31 cellular contexts compared by ENCODE assay signal in the genomic region with DNA sequence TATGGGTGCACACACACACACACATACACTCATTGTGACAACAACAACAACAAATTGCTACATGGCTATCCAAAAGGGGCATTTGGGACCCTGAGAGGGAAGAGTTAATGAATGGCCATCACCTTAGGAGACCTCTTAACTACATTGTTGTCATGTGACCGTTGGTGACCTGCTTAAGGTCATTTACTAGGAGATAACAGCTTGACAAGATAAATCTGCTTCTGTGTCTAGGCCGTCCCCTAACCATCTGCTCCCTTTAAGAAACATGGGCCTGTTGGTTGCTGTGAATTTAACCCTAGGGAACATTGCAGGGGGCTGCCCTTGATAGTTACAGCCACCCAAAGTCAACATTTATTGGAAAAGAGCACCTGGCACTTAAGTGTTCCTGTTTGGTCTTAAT. TPM values are rescaled to one million over a fixed set of nuclear protein-coding genes. Genes with fewer than 3 reads are reported as not detected.
DNase-seq lines count a peak whose midpoint lies in the region; ATAC-seq, FAIRE-seq and TF ChIP-seq lines count a peak whose summit lies in the region.
"Had no signal": no experiment of that assay in that cellular context is flagged by ENCODE, and none has a peak within 500 bp of the region (broad histone marks: within the 10 kb centered on the region; RNA-seq: fewer than 3 reads in every experiment).

No MANE protein-coding gene starts in this region.

- no peaks in the 10 kb centered on the region for H3K27me3 ChIP-seq in K562 (ENCODE audit: control insufficient read depth in 2 of 2, insufficient read depth in 2 of 2, low read length in 2 of 2)
- no peaks in the 10 kb centered on the region for H3K27me3 ChIP-seq in dorsolateral prefrontal cortex
- H3K27me3 ChIP-seq: gastrocnemius medialis, suprapubic skin, upper lobe of right lung had no signal

- no peak overlapping the region for H3K27ac ChIP-seq in K562 (ENCODE audit: extremely low read depth, low read depth, low read length)
- H3K27ac ChIP-seq in dorsolateral prefrontal cortex: no peak overlapping the region
- H3K27ac ChIP-seq: gastrocnemius medialis, GM23248, KMS-11, left ventricle myocardium inferior, psoas muscle, suprapubic skin, upper lobe of right lung had no signal

- no peaks in the 10 kb centered on the region for H3K79me2 ChIP-seq in K562 (ENCODE audit: control insufficient read depth, insufficient read depth, low read length)

- POLR2A ChIA-PET in K562 (lab: Yijun Ruan, JAX): no interaction called here

- peaks cover 22% of the 10 kb centered on the region for H3K36me3 ChIP-seq in K562 (ENCODE audit: control insufficient read depth, insufficient read depth, low read length)
- H3K36me3 ChIP-seq: gastrocnemius medialis had no signal

- WGBS in K562 (ENCODE audit: insufficient coverage, low coverage, missing lambda C conversion rate): 9% methylated on average over 2 of the region's 2 CpGs

- intact Hi-C loops in K562 (cut with micrococcal nuclease): no loop called here
- intact Hi-C loops in dorsolateral prefrontal cortex (cut with DNase I): no loop called here

- H3K4me2 ChIP-seq in K562 (ENCODE audit: insufficient read depth, low read length): no peak overlapping the region
- H3K4me2 ChIP-seq: KMS-11 had no signal

- no peaks in the 10 kb centered on the region for H4K20me1 ChIP-seq in K562 (replicated peaks; ENCODE audit: control insufficient read depth, insufficient read depth, low read length)

- H3K4me1 Mint-ChIP-seq in activated T-cell treated with anti-CD3 and anti-CD28 coated beads, Interleukin-2, amount 50 U/mL, for 4 hours (ENCODE audit: low read depth): no peaks in the 10 kb centered on the region
- H3K4me1 Mint-ChIP-seq: activated CD4-positive, alpha-beta T cell treated with anti-CD3 and anti-CD28 coated beads, Interleukin-2, amount 10 ng/mL, durations not matched to agents 7 days and 5 days; activated naive CD8-positive, alpha-beta T cell treated with anti-CD3 and anti-CD28 coated beads, Interleukin-2, amount 50 U/mL, for 24 hours; CD14-positive monocyte; central memory CD8-positive, alpha-beta T cell; mesothelial cell of epicardium had no signal

- no peak for ATAC-seq in K562
- ATAC-seq in activated T-cell treated with anti-CD3 and anti-CD28 coated beads, Interleukin-2, amount 50 U/mL, for 4 hours: no peak
- ATAC-seq: activated naive CD8-positive, alpha-beta T cell treated with anti-CD3 and anti-CD28 coated beads, Interleukin-2, amount 50 U/mL, for 24 hours; gastrocnemius medialis; naive thymus-derived CD4-positive, alpha-beta T cell; psoas muscle; upper lobe of right lung had no signal

- H3K4me3 ChIP-seq in K562 (no peak overlapping the region), dorsolateral prefrontal cortex (no peak overlapping the region)
- H3K4me3 ChIP-seq: gastrocnemius medialis, GM23248, left ventricle myocardium inferior, psoas muscle, suprapubic skin, upper lobe of right lung had no signal

- TF ChIP-seq EP300 in K562 (IDR thresholded peaks at IDR 0.05; ENCODE audit: low read length): peak; percentile 46; the same call in 1 of the 2 replicates

- no peak for TF ChIP-seq RAD21 in K562 (CRISPR knock-in tag; conservative IDR thresholded peaks at IDR 0.05 in 1 of 2, IDR thresholded peaks at IDR 0.05 in 1 of 2)

- no peak for DNase-seq in D721Med (ENCODE audit: insufficient read length, low spot score)
- peak; percentile 8 for DNase-seq in ELF-1 (ENCODE audit: low read depth, low spot score)
- peak; percentile 56 for DNase-seq in NCI-H345 treated with DMSO at 0.1 percent for 48 hours (lab: John Stamatoyannopoulos, UW; ENCODE audit: unreplicated experiment)
- DNase-seq in K562 (ENCODE audit: extremely low read depth in 1 of 4, low spot score in 3 of 4): peak in 1 of 4 experiments; percentile 9
- DNase-seq in dorsolateral prefrontal cortex: no peak
- no peak for DNase-seq in ACHN
- no peak for DNase-seq in activated T-cell treated with anti-CD3 and anti-CD28 coated beads, Interleukin-2, amount 50 U/mL, for 4 hours
- DNase-seq: activated CD4-positive, alpha-beta T cell treated with anti-CD3 and anti-CD28 coated beads, Interleukin-2, amount 10 ng/mL, durations not matched to agents 7 days and 5 days; activated naive CD8-positive, alpha-beta T cell treated with anti-CD3 and anti-CD28 coated beads, Interleukin-2, amount 50 U/mL, for 24 hours; activated T-cell treated with anti-CD3 and anti-CD28 coated beads, Interleukin-2, amount 50 U/mL, for 48 hours; gastrocnemius medialis; GM23248; left ventricle myocardium inferior; MV-4-11; naive thymus-derived CD4-positive, alpha-beta T cell; occipital lobe; psoas muscle; SHP77; stimulated activated naive CD4-positive, alpha-beta T cell; SW 1271; T1000; upper lobe of right lung had no signal

- no peak overlapping the region for H3K4me3 Mint-ChIP-seq in activated T-cell treated with anti-CD3 and anti-CD28 coated beads, Interleukin-2, amount 50 U/mL, for 4 hours
- H3K4me3 Mint-ChIP-seq: activated CD4-positive, alpha-beta T cell treated with anti-CD3 and anti-CD28 coated beads, Interleukin-2, amount 10 ng/mL, durations not matched to agents 7 days and 5 days; activated naive CD8-positive, alpha-beta T cell treated with anti-CD3 and anti-CD28 coated beads, Interleukin-2, amount 50 U/mL, for 24 hours; CD14-positive monocyte; central memory CD8-positive, alpha-beta T cell; dendritic cell treated with granulocyte-macrophage colony-stimulating factor and Interleukin-4, amounts not matched to agents 40 ng/mL and 50 ng/mL, for 4 days; mesothelial cell of epicardium; naive thymus-derived CD4-positive, alpha-beta T cell had no signal

- no TSS peak for BruUV-seq in K562 (replicated peaks; lab: Mats Ljungman, UMichigan)

- H3K9me1 ChIP-seq in K562 (ENCODE audit: control insufficient read depth, insufficient read depth, low read length): no peaks in the 10 kb centered on the region

- H3K9me3 Mint-ChIP-seq in activated T-cell treated with anti-CD3 and anti-CD28 coated beads, Interleukin-2, amount 50 U/mL, for 4 hours: no peaks in the 10 kb centered on the region
- H3K9me3 Mint-ChIP-seq: activated CD4-positive, alpha-beta T cell treated with anti-CD3 and anti-CD28 coated beads, Interleukin-2, amount 10 ng/mL, durations not matched to agents 7 days and 5 days; activated naive CD8-positive, alpha-beta T cell treated with anti-CD3 and anti-CD28 coated beads, Interleukin-2, amount 50 U/mL, for 24 hours; central memory CD8-positive, alpha-beta T cell; dendritic cell treated with granulocyte-macrophage colony-stimulating factor and Interleukin-4, amounts not matched to agents 40 ng/mL and 50 ng/mL, for 4 days; naive thymus-derived CD4-positive, alpha-beta T cell had no signal

- FAIRE-seq in D721Med (lab: Jason Lieb, UNC) (peak; percentile 96), K562 (lab: Jason Lieb, UNC) (peak; percentile 19)
- FAIRE-seq: HTR-8/SVneo, islet of Langerhans had no signal

- H3K36me3 Mint-ChIP-seq in activated T-cell treated with anti-CD3 and anti-CD28 coated beads, Interleukin-2, amount 50 U/mL, for 4 hours (ENCODE audit: insufficient read depth): peaks cover 32% of the 10 kb centered on the region

- TF ChIP-seq CTCF in D721Med (IDR thresholded peaks at IDR 0.05; ENCODE audit: insufficient read depth, missing control alignments) (no peak), K562 (IDR thresholded peaks at IDR 0.05 in 2 of 3, conservative IDR thresholded peaks at IDR 0.05 in 1 of 3; ENCODE audit: insufficient read depth in 2 of 3, low read depth in 1 of 3, low read length in 3 of 3) (no peak), dorsolateral prefrontal cortex (IDR thresholded peaks at IDR 0.05 in 54 of 56, conservative IDR thresholded peaks at IDR 0.05 in 2 of 56; ENCODE audit: low read depth in 1 of 56, partially characterized antibody in 56 of 56) (no peak)

- TF ChIP-seq POLR2A in K562 (conservative IDR thresholded peaks at IDR 0.05): no peak

- CTCF ChIA-PET in K562 (lab: Yijun Ruan, JAX; ENCODE audit: low intra/inter-chr PET ratio): no interaction called here

- no peak overlapping the region for H2AFZ ChIP-seq in K562 (ENCODE audit: low read depth, low read length)
- H2AFZ ChIP-seq: GM23248 had no signal

- in situ Hi-C loops in K562 (cut with MboI): no loop called here
- in situ Hi-C loops in ACHN (cut with HindIII; ENCODE audit: low pct_ligation_motif_present, low pct_unique_long_range_greater_than_20kb, low sequenced_read_pairs): no loop called here

- peaks cover 0 to 5% of the 10 kb centered on the region in 2 experiments; a peak in 2 of 5 replicates for H3K4me1 ChIP-seq in K562 (replicated peaks in 1 of 2; ENCODE audit: control insufficient read depth in 2 of 2, insufficient read depth in 2 of 2, low read length in 2 of 2)
- H3K4me1 ChIP-seq: gastrocnemius medialis, psoas muscle, suprapubic skin, upper lobe of right lung had no signal

- no peaks in the 10 kb centered on the region for H3K9me3 ChIP-seq in K562 (replicated peaks; ENCODE audit: control insufficient read depth, insufficient read depth, low read depth, low read length)
- H3K9me3 ChIP-seq: gastrocnemius medialis, left ventricle myocardium inferior, psoas muscle, suprapubic skin, upper lobe of right lung had no signal

- H3K9ac ChIP-seq in K562 (ENCODE audit: insufficient read depth in 1 of 2, low read depth in 2 of 2, low read length in 2 of 2): no peak overlapping the region
- H3K9ac ChIP-seq: GM23248, KMS-11 had no signal

- no peaks in the 10 kb centered on the region for H3K27me3 Mint-ChIP-seq in activated T-cell treated with anti-CD3 and anti-CD28 coated beads, Interleukin-2, amount 50 U/mL, for 4 hours (ENCODE audit: low read depth)
- H3K27me3 Mint-ChIP-seq: activated CD4-positive, alpha-beta T cell treated with anti-CD3 and anti-CD28 coated beads, Interleukin-2, amount 10 ng/mL, durations not matched to agents 7 days and 5 days; activated naive CD8-positive, alpha-beta T cell treated with anti-CD3 and anti-CD28 coated beads, Interleukin-2, amount 50 U/mL, for 24 hours; central memory CD8-positive, alpha-beta T cell; dendritic cell treated with granulocyte-macrophage colony-stimulating factor and Interleukin-4, amounts not matched to agents 40 ng/mL and 50 ng/mL, for 4 days; naive thymus-derived CD4-positive, alpha-beta T cell had no signal

RNA-seq across cellular contexts. Expression of gene C1QL3, which starts 29.7 kb away (rescaled TPM):
- not detected in 2 replicates for total RNA-seq in K562 (2011; cell fraction: chromatin; rRNA removed; ENCODE audit: low replicate concordance)
- total RNA-seq in K562 (2011; cell fraction: nucleolus; rRNA removed): not detected in 2 replicates
- not detected in 2 replicates for total RNA-seq in K562 (2011; cell fraction: nucleoplasm; rRNA removed)
- not detected in 2 replicates for total RNA-seq in K562 (2014; rRNA removed)
- total RNA-seq in K562 (2014; rRNA removed; fragmentation: Illumina TruSeq; extraction: Trizol): not detected in 2 replicates
- not detected in 2 replicates for total RNA-seq in K562 (2015; rRNA removed; fragmentation: Illumina TruSeq; extraction: Trizol)
- total RNA-seq in K562 (2021): not detected in 2 replicates
- not detected in 2 replicates for polyA plus RNA-seq in K562 (2011; rRNA removed)
- not detected in 2 replicates for polyA plus RNA-seq in K562 (2011; cell fraction: cytosol; rRNA removed)
- polyA plus RNA-seq in K562 (2011; cell fraction: nucleus; rRNA removed): not detected in 2 replicates
- 0.42 and 0.48 TPM in 2 replicates for polyA plus RNA-seq in K562 (2012)
- not detected in 2 replicates for polyA plus RNA-seq in K562 (2014; fragmentation: Illumina TruSeq; extraction: Trizol)
- under 1 TPM; 0.28 to 0.37 TPM for polyA plus RNA-seq in K562 (2014; fragmentation: Nextera tagmentation; extraction: Ambion mirVana)
- not detected in 2 replicates for polyA plus RNA-seq in K562 (2014; rRNA removed)
- polyA minus RNA-seq in K562 (2011; rRNA and poly(A)+ RNA removed): not detected in 2 replicates
- not detected in 2 replicates for polyA minus RNA-seq in K562 (2011; cell fraction: cytosol; rRNA and poly(A)+ RNA removed)
- polyA minus RNA-seq in K562 (2011; cell fraction: nucleus; rRNA and poly(A)+ RNA removed): not detected in 2 replicates
- 100 to 1,000 TPM in 2 of 120 experiments, 10 to 100 TPM in 118; 16.0 to 110 (median 58.0) TPM for total RNA-seq in dorsolateral prefrontal cortex
- total RNA-seq in activated T-cell treated with anti-CD3 and anti-CD28 coated beads, Interleukin-2, amount 50 U/mL, for 4 hours: not detected
- total RNA-seq: G401; gastrocnemius medialis; GM23248; left ventricle myocardium inferior; mesothelial cell of epicardium; naive thymus-derived CD4-positive, alpha-beta T cell; upper lobe of right lung had no signal

RNA-seq across cellular contexts. Expression of gene PTER, which starts 55.1 kb away (rescaled TPM):
- total RNA-seq in K562 (2011; cell fraction: chromatin; rRNA removed; ENCODE audit: low replicate concordance): 14.6 and 21.7 TPM in 2 replicates
- 8.0 and 12.0 TPM in 2 replicates for total RNA-seq in K562 (2011; cell fraction: nucleolus; rRNA removed)
- total RNA-seq in K562 (2011; cell fraction: nucleoplasm; rRNA removed): 11.3 and 12.1 TPM in 2 replicates
- 17.9 and 20.2 TPM in 2 replicates for total RNA-seq in K562 (2014; rRNA removed)
- 31.2 and 37.3 TPM in 2 replicates for total RNA-seq in K562 (2014; rRNA removed; fragmentation: Illumina TruSeq; extraction: Trizol)
- total RNA-seq in K562 (2015; rRNA removed; fragmentation: Illumina TruSeq; extraction: Trizol): 29.4 and 31.9 TPM in 2 replicates
- 19.5 and 20.1 TPM in 2 replicates for total RNA-seq in K562 (2021)
- 23.4 and 27.5 TPM in 2 replicates for polyA plus RNA-seq in K562 (2011; rRNA removed)
- polyA plus RNA-seq in K562 (2011; cell fraction: cytosol; rRNA removed): 8.3 and 12.3 TPM in 2 replicates
- polyA plus RNA-seq in K562 (2011; cell fraction: nucleus; rRNA removed): 8.9 and 12.7 TPM in 2 replicates
- polyA plus RNA-seq in K562 (2012): 16.7 and 22.3 TPM in 2 replicates
- polyA plus RNA-seq in K562 (2014; fragmentation: Illumina TruSeq; extraction: Trizol): 24.5 and 28.6 TPM in 2 replicates
- 10 to 100 TPM; 32.9 to 42.1 TPM for polyA plus RNA-seq in K562 (2014; fragmentation: Nextera tagmentation; extraction: Ambion mirVana)
- 15.5 and 18.2 TPM in 2 replicates for polyA plus RNA-seq in K562 (2014; rRNA removed)
- 42.9 and 43.4 TPM in 2 replicates for polyA minus RNA-seq in K562 (2011; rRNA and poly(A)+ RNA removed)
- polyA minus RNA-seq in K562 (2011; cell fraction: cytosol; rRNA and poly(A)+ RNA removed): 12.3 and 13.6 TPM in 2 replicates
- 10.6 and 22.3 TPM in 2 replicates for polyA minus RNA-seq in K562 (2011; cell fraction: nucleus; rRNA and poly(A)+ RNA removed)
- total RNA-seq in dorsolateral prefrontal cortex: 1 to 10 TPM in 104 of 120 experiments, under 1 TPM in 16; 0.31 to 4.6 (median 1.7) TPM
- total RNA-seq in activated T-cell treated with anti-CD3 and anti-CD28 coated beads, Interleukin-2, amount 50 U/mL, for 4 hours: 10 to 100 TPM; 17.8 to 18.7 (median 18.5) TPM

Comparison
In these comparisons a context has a peak if more than half of its experiments do, and no peak if none do; other contexts are left out.
1. DNase-seq: peak in ELF-1 (single experiment) and NCI-H345 treated with DMSO at 0.1 percent for 48 hours (single experiment); none in D721Med (single experiment), dorsolateral prefrontal cortex (0 of 10), ACHN (single experiment) and activated T-cell treated with anti-CD3 and anti-CD28 coated beads, Interleukin-2, amount 50 U/mL, for 4 hours (single experiment).
2. RNA of gene C1QL3, which starts 29.7 kb away (total RNA-seq): 16.0 to 110 TPM in dorsolateral prefrontal cortex; not detected in activated T-cell treated with anti-CD3 and anti-CD28 coated beads, Interleukin-2, amount 50 U/mL, for 4 hours and not detected in K562; every median in the first group is over 10 times any median in the second.